8 cellular contexts compared by ENCODE assay signal in the genomic region with DNA sequence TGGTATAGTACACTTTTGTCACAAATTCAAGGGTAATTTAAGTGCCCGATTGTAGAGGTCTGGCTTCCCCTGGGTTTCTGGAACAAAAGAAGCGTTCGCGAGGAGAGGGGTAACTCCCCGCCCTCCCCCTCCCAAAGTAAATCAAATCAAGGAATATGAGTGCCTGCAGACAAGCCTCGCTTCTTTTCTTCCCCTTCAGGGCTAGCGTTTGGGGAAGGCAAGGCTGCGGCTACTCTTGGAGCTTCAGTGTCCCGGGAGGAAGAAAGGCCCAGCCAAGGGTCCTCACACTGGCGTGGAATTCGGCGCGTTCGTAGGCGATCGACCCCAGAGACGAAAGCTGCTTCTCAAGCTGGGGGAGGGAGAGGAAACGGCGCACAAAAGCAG. TPM values are rescaled to one million over a fixed set of nuclear protein-coding genes. Genes with fewer than 3 reads are reported as not detected.
A peak's percentile ranks its signal among the peaks of the same experiment; 100 is the strongest.
DNase-seq lines count a peak whose midpoint lies in the region; ATAC-seq and TF ChIP-seq lines count a peak whose summit lies in the region.

No MANE protein-coding gene starts in this region.

- peak overlapping the region; percentile 63 for H2AFZ ChIP-seq in MM.1S (ENCODE audit: low read length)

- H3K4me3 ChIP-seq in AG04450 (ENCODE audit: low read depth, low read length) (peak overlapping the region; percentile 90), MM.1S (ENCODE audit: low read length) (peak overlapping the region; percentile 97), muscle layer of duodenum (ENCODE audit: low read depth in 1 of 2, low read length in 2 of 2) (peak overlapping the region; percentile 95 to 100)

- H3K27ac ChIP-seq in AG04450 (ENCODE audit: low read depth, low read length) (peak overlapping the region; percentile 94), MM.1S (ENCODE audit: low read length) (peak overlapping the region; percentile 95), muscle layer of duodenum (ENCODE audit: low read length) (peak overlapping the region; percentile 99)

- H3K27me3 ChIP-seq in AG04450 (ENCODE audit: control insufficient read depth, insufficient read depth, low read length), result no peaks in the 10 kb centered on the region
- no peaks in the 10 kb centered on the region for H3K27me3 ChIP-seq in MM.1S (replicated peaks; ENCODE audit: insufficient read depth, low read length)
- H3K27me3 ChIP-seq in muscle layer of duodenum (ENCODE audit: low read depth, low read length), result no peaks in the 10 kb centered on the region

- peak overlapping the region; percentile 99 for H3K9ac ChIP-seq in MM.1S (ENCODE audit: low read length)

- peaks cover 4% of the 10 kb centered on the region; the same call in 1 of the 2 replicates for H4K20me1 ChIP-seq in MM.1S (ENCODE audit: insufficient read depth, low read length)

- H3K9me3 Mint-ChIP-seq in dendritic cell treated with granulocyte-macrophage colony-stimulating factor and Interleukin-4, amounts not matched to agents 40 ng/mL and 50 ng/mL, for 4 days, result no peaks in the 10 kb centered on the region

- H3K4me1 ChIP-seq in MM.1S (ENCODE audit: low read length), result peaks cover 12% of the 10 kb centered on the region
- H3K4me1 ChIP-seq in muscle layer of duodenum (ENCODE audit: control insufficient read depth in 1 of 2, insufficient read depth in 2 of 2, low read length in 2 of 2), result peaks cover 0 to 17% of the 10 kb centered on the region in 2 donors

- no peaks in the 10 kb centered on the region for H3K27me3 Mint-ChIP-seq in dendritic cell treated with granulocyte-macrophage colony-stimulating factor and Interleukin-4, amounts not matched to agents 40 ng/mL and 50 ng/mL, for 4 days

- H3K79me2 ChIP-seq in MM.1S (ENCODE audit: low read length), result peaks cover 69% of the 10 kb centered on the region

- CTCF ChIA-PET in AG04450 (lab: Charles Lee), result interaction anchor here (0.7 to 5.7 kb wide), 5 partner anchors 18 to 88 kb away, joined by 4 to 51 read pairs (median 15); no protein-coding TSS in a partner anchor

- DNase-seq in AG04450 (ENCODE audit: low read depth, low spot score), result no peak
- DNase-seq in MM.1S, result no peak
- DNase-seq in GM13976 (ENCODE audit: low spot score), result no peak

- H3K36me3 Mint-ChIP-seq in dendritic cell treated with granulocyte-macrophage colony-stimulating factor and Interleukin-4, amounts not matched to agents 40 ng/mL and 50 ng/mL, for 4 days (ENCODE audit: low read depth), result peaks cover 27% of the 10 kb centered on the region

- H3K4me1 Mint-ChIP-seq in dendritic cell treated with granulocyte-macrophage colony-stimulating factor and Interleukin-4, amounts not matched to agents 40 ng/mL and 50 ng/mL, for 4 days (ENCODE audit: low read depth), result peaks cover 26% of the 10 kb centered on the region

- intact Hi-C loops in dendritic cell treated with granulocyte-macrophage colony-stimulating factor and Interleukin-4, amounts not matched to agents 40 ng/mL and 50 ng/mL, for 4 days (cut with micrococcal nuclease), result loop anchor here (1.0 kb wide), 3 partner anchors 12 to 75 kb away; no protein-coding TSS in a partner anchor

- H3F3A ChIP-seq in MM.1S (ENCODE audit: insufficient read depth, low read length), result peaks cover 28% of the 10 kb centered on the region

- in situ Hi-C loops in GM13976 (cut with MboI; ENCODE audit: low sequenced_read_pairs, unreplicated experiment), result no loop called here

- H3K9me3 ChIP-seq in AG04450 (ENCODE audit: control insufficient read depth, insufficient read depth, low read length) (no peaks in the 10 kb centered on the region; the same call in 1 of the 2 replicates), MM.1S (replicated peaks; ENCODE audit: insufficient read depth, low read length) (no peaks in the 10 kb centered on the region), muscle layer of duodenum (ENCODE audit: control insufficient read depth in 1 of 2, low read length in 2 of 2) (no peaks in the 10 kb centered on the region)

- H3K4me3 Mint-ChIP-seq in dendritic cell treated with granulocyte-macrophage colony-stimulating factor and Interleukin-4, amounts not matched to agents 40 ng/mL and 50 ng/mL, for 4 days, result peak overlapping the region; percentile 92

- peak overlapping the region; percentile 77 for H3K4me2 ChIP-seq in MM.1S (ENCODE audit: low read depth, low read length)

- H3K27ac Mint-ChIP-seq in dendritic cell treated with granulocyte-macrophage colony-stimulating factor and Interleukin-4, amounts not matched to agents 40 ng/mL and 50 ng/mL, for 4 days, result peak overlapping the region; percentile 98

- POLR2A ChIA-PET in AG04450 (lab: Yijun Ruan, JAX), result interaction anchor here (1.4 to 1.8 kb wide), 2 partner anchors 12 to 78 kb away, joined by 3 to 6 read pairs; a partner anchor contains a TSS

- no peaks in the 10 kb centered on the region for H3K9me2 ChIP-seq in MM.1S (replicated peaks; ENCODE audit: insufficient read depth, low read length)

- ATAC-seq in HG02852 (IDR thresholded peaks at IDR 0.05; ENCODE audit: unreplicated experiment) (no peak), HG02642 (IDR thresholded peaks at IDR 0.05; ENCODE audit: poor library complexity, unreplicated experiment) (no peak), GM21786 (IDR thresholded peaks at IDR 0.05; ENCODE audit: unreplicated experiment) (no peak)

- peaks cover 3% of the 10 kb centered on the region; the same call in 1 of the 2 replicates for H3K36me3 ChIP-seq in MM.1S (replicated peaks; ENCODE audit: insufficient read depth, low read length)
- no peaks in the 10 kb centered on the region for H3K36me3 ChIP-seq in muscle layer of duodenum (ENCODE audit: control insufficient read depth in 1 of 2, insufficient read depth in 2 of 2, low read length in 2 of 2)

- TF ChIP-seq CTCF in AG04450 (IDR thresholded peaks at IDR 0.05; ENCODE audit: low read depth, low read length) (no peak), MM.1S (IDR thresholded peaks at IDR 0.05; ENCODE audit: low read length) (no peak), GM13976 (IDR thresholded peaks at IDR 0.05; ENCODE audit: borderline replicate concordance, control extremely low read depth, extremely low read depth, insufficient read depth, missing control alignments) (no peak)

RNA-seq across cellular contexts. Expression of a gene that starts 0.4 kb away (rescaled TPM):
- polyA plus RNA-seq in AG04450 (2011; rRNA removed), result 31.2 and 49.1 TPM in 2 replicates
- polyA minus RNA-seq in AG04450 (2011; rRNA and poly(A)+ RNA removed), result 16.0 and 34.2 TPM in 2 replicates
